10 cellular contexts compared by ENCODE assay signal in the genomic region with DNA sequence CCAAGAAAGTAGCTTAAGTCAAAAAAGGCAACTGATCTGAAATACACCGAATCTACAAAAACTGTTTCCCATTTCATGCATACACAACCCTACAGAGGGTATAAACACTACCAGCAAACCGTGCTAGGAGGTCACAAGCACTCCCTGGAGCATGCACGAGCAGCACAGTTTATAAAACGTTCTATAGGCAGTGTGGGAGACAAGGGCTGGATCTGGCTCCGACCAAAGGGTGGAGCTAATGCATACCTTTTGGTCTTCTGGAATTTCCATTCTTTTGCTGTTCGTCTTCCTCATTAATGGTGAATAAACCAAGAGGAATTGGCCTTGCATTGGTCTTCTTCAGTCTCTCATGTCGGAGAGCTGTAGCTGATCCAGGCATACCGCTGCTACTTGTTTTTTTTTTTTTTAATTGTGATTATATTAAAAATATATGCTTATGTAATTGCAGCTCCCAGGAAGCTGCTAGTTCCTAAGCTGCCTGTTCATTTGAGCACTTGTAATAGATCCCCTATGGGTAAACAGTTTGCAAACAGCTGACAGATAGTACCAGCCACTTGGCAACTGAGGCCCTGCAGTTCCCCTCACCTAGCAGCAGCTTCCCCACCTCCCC. TPM values are rescaled to one million over a fixed set of nuclear protein-coding genes. Genes with fewer than 3 reads are reported as not detected.
DNase-seq lines count a peak whose midpoint lies in the region; ATAC-seq and TF ChIP-seq lines count a peak whose summit lies in the region.
"Had no signal": no experiment of that assay in that cellular context is flagged by ENCODE, and none has a peak within 500 bp of the region (broad histone marks: within the 10 kb centered on the region; RNA-seq: fewer than 3 reads in every experiment).

No MANE protein-coding gene starts in this region.

- CTCF ChIA-PET in Caco-2 (lab: Charles Lee): interaction anchor here (2.1 to 2.3 kb wide), 2 partner anchors 22 to 25 kb away, joined by 7 to 12 read pairs; a partner anchor contains a TSS

- H3K27ac Mint-ChIP-seq in Caco-2 (ENCODE audit: unreplicated experiment): peak overlapping the region; percentile 13
- H3K27ac Mint-ChIP-seq in mesothelial cell of epicardium: peak overlapping the region; percentile 18
- H3K27ac Mint-ChIP-seq: natural killer cell treated with Interleukin-12 subunit alpha and Interleukin-12 subunit beta and Interleukin-15 and Interleukin-18, amount 100 ng/mL, for 72 hours had no signal

- no peak for ATAC-seq in HG03378 (IDR thresholded peaks at IDR 0.05; ENCODE audit: unreplicated experiment)
- ATAC-seq in activated CD4-positive, CD25-positive, alpha-beta regulatory T cell treated with anti-CD3 and anti-CD28 coated beads, Interleukin-2, amount 50 U/mL, for 24 hours: no peak

- no peak overlapping the region for H3K4me3 Mint-ChIP-seq in Caco-2 (ENCODE audit: unreplicated experiment)
- H3K4me3 Mint-ChIP-seq in mesothelial cell of epicardium: no peak overlapping the region
- H3K4me3 Mint-ChIP-seq: natural killer cell treated with Interleukin-12 subunit alpha and Interleukin-12 subunit beta and Interleukin-15 and Interleukin-18, amount 100 ng/mL, for 72 hours had no signal

- H3K9me3 Mint-ChIP-seq in Caco-2 (ENCODE audit: unreplicated experiment) (no peaks in the 10 kb centered on the region), mesothelial cell of epicardium (no peaks in the 10 kb centered on the region)
- H3K9me3 Mint-ChIP-seq: natural killer cell treated with Interleukin-12 subunit alpha and Interleukin-12 subunit beta and Interleukin-15 and Interleukin-18, amount 100 ng/mL, for 72 hours had no signal

- H3K36me3 Mint-ChIP-seq in Caco-2 (ENCODE audit: insufficient read depth, unreplicated experiment): peaks cover 14% of the 10 kb centered on the region
- no peaks in the 10 kb centered on the region for H3K36me3 Mint-ChIP-seq in mesothelial cell of epicardium
- H3K36me3 Mint-ChIP-seq: natural killer cell treated with Interleukin-12 subunit alpha and Interleukin-12 subunit beta and Interleukin-15 and Interleukin-18, amount 100 ng/mL, for 72 hours had no signal

- intact Hi-C loops in Caco-2 (cut with micrococcal nuclease; ENCODE audit: unreplicated experiment): no loop called here

- H3K27me3 Mint-ChIP-seq in Caco-2 (ENCODE audit: insufficient read depth, unreplicated experiment) (no peaks in the 10 kb centered on the region), mesothelial cell of epicardium (ENCODE audit: low read depth) (no peaks in the 10 kb centered on the region)

- POLR2A ChIA-PET in Caco-2 (lab: Charles Lee): interaction anchor here (0.7 to 1.3 kb wide), 2 partner anchors 31 to 236 kb away, joined by 3 to 5 read pairs; a partner anchor contains a TSS

- H3K36me3 ChIP-seq in Caco-2 (ENCODE audit: control insufficient read depth, insufficient read depth, low read length): no peaks in the 10 kb centered on the region
- H3K36me3 ChIP-seq: heart left ventricle had no signal

- DNase-seq in Caco-2 (no peak), NCI-H146 treated with DMSO at 0.1 percent for 48 hours (lab: John Stamatoyannopoulos, UW; ENCODE audit: unreplicated experiment) (peak; percentile 74), amniotic epithelial cell (ENCODE audit: low read depth) (peak; percentile 17), mesothelial cell of epicardium (ENCODE audit: low spot score in 2 of 2, unreplicated experiment in 2 of 2) (no peak), NAMALWA (ENCODE audit: low spot score) (no peak), GM03348 (ENCODE audit: low spot score) (no peak)

- no peak overlapping the region for H3K4me3 ChIP-seq in Caco-2 (ENCODE audit: low read depth, low read length)
- H3K4me3 ChIP-seq: heart left ventricle had no signal

- H3K27me3 ChIP-seq in Caco-2 (replicated peaks; ENCODE audit: control insufficient read depth, insufficient read depth, low read length): no peaks in the 10 kb centered on the region
- H3K27me3 ChIP-seq: heart left ventricle had no signal

- H3K4me1 Mint-ChIP-seq in Caco-2 (ENCODE audit: low read depth, unreplicated experiment) (peaks cover 18% of the 10 kb centered on the region), mesothelial cell of epicardium (peaks cover 29% of the 10 kb centered on the region)

- H3K9me3 ChIP-seq in Caco-2: no peaks in the 10 kb centered on the region
- H3K9me3 ChIP-seq: heart left ventricle had no signal

- peaks cover 9% of the 10 kb centered on the region for H3K4me1 ChIP-seq in Caco-2

- no TSS peak for BruUV-seq in Caco-2 (replicated peaks; lab: Mats Ljungman, UMichigan)

- TF ChIP-seq CTCF in Caco-2 (IDR thresholded peaks at IDR 0.05; ENCODE audit: insufficient read depth in 1 of 2, low read depth in 1 of 2, low read length in 1 of 2, severe bottlenecking in 1 of 2, unreplicated experiment in 1 of 2) (no peak), mesothelial cell of epicardium (IDR thresholded peaks at IDR 0.05; ENCODE audit: unreplicated experiment) (no peak)

RNA-seq across cellular contexts. Expression of a gene that starts 24.5 kb away (rescaled TPM):
- total RNA-seq in Caco-2 (2022) (55.3 and 57.4 TPM in 2 replicates), mesothelial cell of epicardium (15.1 to 15.5 TPM (median 15.5 TPM) in 3 replicates)

Comparison
In these comparisons a context has a peak if more than half of its experiments do, and no peak if none do; other contexts are left out.
1. DNase-seq: peak in NCI-H146 treated with DMSO at 0.1 percent for 48 hours (single experiment) and amniotic epithelial cell (single experiment); none in Caco-2 (0 of 2), mesothelial cell of epicardium (0 of 2), NAMALWA (single experiment) and GM03348 (single experiment).